ENCODE assay signal across 10 cellular contexts in the genomic region with DNA sequence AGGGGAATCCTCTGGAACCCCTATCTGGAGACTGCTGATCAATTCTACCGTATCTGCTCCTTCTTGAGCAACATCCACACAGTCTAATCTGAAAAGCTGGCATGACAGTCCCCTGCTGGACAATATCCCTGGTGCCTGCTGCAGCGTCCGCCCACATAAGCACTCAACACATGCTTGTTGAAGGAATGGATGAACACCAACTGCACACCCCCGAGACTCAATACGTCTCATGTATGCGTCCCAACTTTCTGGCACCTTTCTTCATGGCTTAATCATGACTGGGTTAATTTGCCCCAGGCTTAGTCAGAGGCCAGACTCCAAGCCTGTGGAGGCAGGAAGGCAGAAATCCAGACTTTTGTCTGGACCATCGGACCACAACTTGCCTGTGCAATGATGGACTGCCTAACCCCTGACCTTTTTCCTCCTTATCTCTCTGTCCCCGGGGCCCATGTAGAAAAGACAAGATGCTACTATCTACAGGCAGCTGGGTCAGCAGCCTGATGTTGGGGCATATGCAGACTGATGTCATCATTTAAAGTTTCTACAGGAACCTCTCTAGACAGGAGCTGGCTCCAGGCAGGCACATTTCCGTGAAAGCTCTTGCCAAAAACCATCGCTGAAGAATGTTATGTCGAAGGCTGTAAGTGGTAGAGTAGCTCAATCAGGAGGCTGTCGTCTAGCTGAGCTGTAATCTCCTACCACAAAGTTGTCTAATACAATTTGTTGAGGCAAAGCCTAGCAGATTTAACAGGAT.
DNase-seq lines count a peak whose midpoint lies in the region; ATAC-seq, FAIRE-seq and TF ChIP-seq lines count a peak whose summit lies in the region.
"Had no signal": no experiment of that assay in that cellular context is flagged by ENCODE, and none has a peak within 500 bp of the region (broad histone marks: within the 10 kb centered on the region; RNA-seq: fewer than 3 reads in every experiment).

No MANE protein-coding gene starts in this region.

- H3K4me1 Mint-ChIP-seq in mesothelial cell of epicardium = peaks cover 12% of the 10 kb centered on the region
- H3K4me1 Mint-ChIP-seq in activated CD4-positive, alpha-beta memory T cell treated with anti-CD3 and anti-CD28 coated beads, Interleukin-2, amount 10 ng/mL, durations not matched to agents 7 days and 5 days = no peaks in the 10 kb centered on the region
- no peaks in the 10 kb centered on the region for H3K4me1 Mint-ChIP-seq in natural killer cell treated with Interleukin-12 subunit alpha and Interleukin-12 subunit beta and Interleukin-15 and Interleukin-18, amount 100 ng/mL, for 72 hours (ENCODE audit: low read depth in 2 of 2)
- H3K4me1 Mint-ChIP-seq: activated B cell treated with CpG ODN at 0.5 μM for 24 hours had no signal

- ATAC-seq in natural killer cell treated with Interleukin-12 subunit alpha and Interleukin-12 subunit beta and Interleukin-15 and Interleukin-18, amount 100 ng/mL, for 72 hours = no peak
- no peak for ATAC-seq in GM18868 (IDR thresholded peaks at IDR 0.05; ENCODE audit: unreplicated experiment)

- TF ChIP-seq EP300 in H1 (IDR thresholded peaks at IDR 0.05; ENCODE audit: borderline replicate concordance in 1 of 2, low read depth in 2 of 2, low read length in 2 of 2) = no peak

- no peaks in the 10 kb centered on the region for H3K9me3 Mint-ChIP-seq in mesothelial cell of epicardium
- H3K9me3 Mint-ChIP-seq in activated CD4-positive, alpha-beta memory T cell treated with anti-CD3 and anti-CD28 coated beads, Interleukin-2, amount 10 ng/mL, durations not matched to agents 7 days and 5 days = no peaks in the 10 kb centered on the region
- no peaks in the 10 kb centered on the region for H3K9me3 Mint-ChIP-seq in natural killer cell treated with Interleukin-12 subunit alpha and Interleukin-12 subunit beta and Interleukin-15 and Interleukin-18, amount 100 ng/mL, for 72 hours
- H3K9me3 Mint-ChIP-seq: activated B cell treated with CpG ODN at 0.5 μM for 24 hours had no signal

- no peaks in the 10 kb centered on the region for H3K9me3 ChIP-seq in BE2C
- H3K9me3 ChIP-seq in H1 (ENCODE audit: insufficient read depth in 2 of 2, low read depth in 1 of 2, low read length in 1 of 2) = no peaks in the 10 kb centered on the region
- H3K9me3 ChIP-seq: testis had no signal

- peak; percentile 4 to 29; a peak in 1 of 4 replicates for TF ChIP-seq RAD21 in H1 (IDR thresholded peaks at IDR 0.05 in 1 of 2, conservative IDR thresholded peaks at IDR 0.05 in 1 of 2; ENCODE audit: low read depth in 2 of 2, low read length in 2 of 2)

- H3K56ac ChIP-seq in H1 (replicated peaks; ENCODE audit: insufficient read length, low read depth, low read length) = no peak overlapping the region

- 92% methylated on average over 11 of the region's 12 CpGs; no CpG with 5 or more reads in 1 of the 2 experiments for WGBS in H1 (ENCODE audit: extremely low coverage in 1 of 2, insufficient coverage in 1 of 2, insufficient read length in 1 of 2, insufficient replicate concordance in 2 of 2, low coverage in 1 of 2, low lambda C conversion rate in 2 of 2, missing lambda C conversion rate in 1 of 2), 2 experiments

- no peak overlapping the region for H2AFZ ChIP-seq in H1 (ENCODE audit: low read length)

- peak; percentile 80 for TF ChIP-seq CTCF in BE2C (IDR thresholded peaks at IDR 0.05; ENCODE audit: low read depth, low read length)
- peak in 1 of 3 experiments; percentile 1; a peak in 1 of 4 replicates for TF ChIP-seq CTCF in H1 (IDR thresholded peaks at IDR 0.05; ENCODE audit: control extremely low read depth in 1 of 3, insufficient read depth in 1 of 3, low read depth in 1 of 3, low read length in 3 of 3)
- TF ChIP-seq CTCF in mesothelial cell of epicardium (IDR thresholded peaks at IDR 0.05; ENCODE audit: unreplicated experiment) = no peak

- no peak for TF ChIP-seq POLR2A in H1 (IDR thresholded peaks at IDR 0.05; ENCODE audit: control extremely low read depth in 1 of 2, low read depth in 2 of 2, low read length in 2 of 2)

- CTCF ChIA-PET in H1 (lab: Charles Lee; ENCODE audit: partially characterized antibody) = interaction anchor here (0.8 to 2.3 kb wide), 7 partner anchors 10 to 186 kb away, joined by 3 to 10 read pairs (median 5); partner anchors contain the start of gene TPM1
- CTCF ChIA-PET in activated CD4-positive, alpha-beta memory T cell treated with anti-CD3 and anti-CD28 coated beads, Interleukin-2, amount 10 ng/mL, durations not matched to agents 7 days and 5 days (lab: Charles Lee) = no interaction called here

- H3K27me3 ChIP-seq in BE2C = no peaks in the 10 kb centered on the region
- H3K27me3 ChIP-seq in H1 (replicated peaks in 1 of 4; ENCODE audit: control insufficient read depth in 3 of 4, extremely low read depth in 1 of 4, insufficient read depth in 3 of 4, low read length in 3 of 4) = no peaks in the 10 kb centered on the region; a peak in 1 of 7 replicates
- H3K27me3 ChIP-seq: testis had no signal

- no peak overlapping the region for H2BK12ac ChIP-seq in H1 (ENCODE audit: low read depth, low read length)

- H3K79me2 ChIP-seq in H1 (ENCODE audit: control insufficient read depth in 1 of 2, insufficient read depth in 2 of 2, low read length in 2 of 2) = no peaks in the 10 kb centered on the region

- H3K4me1 ChIP-seq in BE2C = peaks cover 17% of the 10 kb centered on the region
- H3K4me1 ChIP-seq in H1 (replicated peaks in 1 of 4; ENCODE audit: control insufficient read depth in 3 of 4, insufficient read depth in 4 of 4, low read length in 3 of 4) = no peaks in the 10 kb centered on the region
- H3K4me1 ChIP-seq: testis had no signal

- H3K36me3 ChIP-seq in BE2C = no peaks in the 10 kb centered on the region
- H3K36me3 ChIP-seq in H1 (ENCODE audit: control insufficient read depth in 2 of 4, insufficient read depth in 4 of 4, low read length in 3 of 4) = no peaks in the 10 kb centered on the region

- no peak for FAIRE-seq in H1 (lab: Jason Lieb, UNC)

- no peak overlapping the region for H4K5ac ChIP-seq in H1 (ENCODE audit: insufficient read length, low read depth, low read length)

- no peak overlapping the region for H2BK5ac ChIP-seq in H1 (ENCODE audit: low read depth, low read length)

- no peak overlapping the region for H3K4me3 Mint-ChIP-seq in mesothelial cell of epicardium
- H3K4me3 Mint-ChIP-seq in activated CD4-positive, alpha-beta memory T cell treated with anti-CD3 and anti-CD28 coated beads, Interleukin-2, amount 10 ng/mL, durations not matched to agents 7 days and 5 days = no peak overlapping the region
- H3K4me3 Mint-ChIP-seq in natural killer cell treated with Interleukin-12 subunit alpha and Interleukin-12 subunit beta and Interleukin-15 and Interleukin-18, amount 100 ng/mL, for 72 hours = no peak overlapping the region
- H3K4me3 Mint-ChIP-seq: activated B cell treated with CpG ODN at 0.5 μM for 24 hours had no signal

- no peak overlapping the region for H3K9ac ChIP-seq in H1 (replicated peaks in 1 of 4; ENCODE audit: extremely low read depth in 1 of 4, low read depth in 3 of 4, low read length in 3 of 4)

- H2BK20ac ChIP-seq in H1 (ENCODE audit: low read length) = no peak overlapping the region

- H2BK15ac ChIP-seq in H1 (ENCODE audit: low read length) = no peak overlapping the region

- no peak overlapping the region for H2AK5ac ChIP-seq in H1 (ENCODE audit: low read depth, low read length)

- H4K91ac ChIP-seq in H1 (replicated peaks; ENCODE audit: insufficient read length, low read length) = no peak overlapping the region

- H4K20me1 ChIP-seq in H1 (replicated peaks in 1 of 2; ENCODE audit: control insufficient read depth in 1 of 2, insufficient read depth in 2 of 2, low read length in 2 of 2) = no peaks in the 10 kb centered on the region

- no peaks in the 10 kb centered on the region for H3K79me1 ChIP-seq in H1 (ENCODE audit: low read depth, low read length)

- no peaks in the 10 kb centered on the region for H3K27me3 Mint-ChIP-seq in mesothelial cell of epicardium (ENCODE audit: low read depth)
- peaks cover 13% of the 10 kb centered on the region for H3K27me3 Mint-ChIP-seq in activated CD4-positive, alpha-beta memory T cell treated with anti-CD3 and anti-CD28 coated beads, Interleukin-2, amount 10 ng/mL, durations not matched to agents 7 days and 5 days
- H3K27me3 Mint-ChIP-seq in natural killer cell treated with Interleukin-12 subunit alpha and Interleukin-12 subunit beta and Interleukin-15 and Interleukin-18, amount 100 ng/mL, for 72 hours = peaks cover 26 to 42% of the 10 kb centered on the region in 2 donors

- no peak overlapping the region for H3K14ac ChIP-seq in H1 (ENCODE audit: insufficient read length)

- no peaks in the 10 kb centered on the region; the same call in 1 of the 2 replicates for H3K23me2 ChIP-seq in H1 (ENCODE audit: low read depth, low read length)

- POLR2A ChIA-PET in H1 (lab: Charles Lee; ENCODE audit: partially characterized antibody) = interaction anchor here (0.6 to 2.9 kb wide), 3 partner anchors 12 to 119 kb away, joined by 3 to 6 read pairs (median 4); no protein-coding TSS in a partner anchor
- POLR2A ChIA-PET in activated CD4-positive, alpha-beta memory T cell treated with anti-CD3 and anti-CD28 coated beads, Interleukin-2, amount 10 ng/mL, durations not matched to agents 7 days and 5 days (lab: Charles Lee) = no interaction called here

- H3K27ac Mint-ChIP-seq in mesothelial cell of epicardium = peak overlapping the region; percentile 48
- no peak overlapping the region for H3K27ac Mint-ChIP-seq in activated CD4-positive, alpha-beta memory T cell treated with anti-CD3 and anti-CD28 coated beads, Interleukin-2, amount 10 ng/mL, durations not matched to agents 7 days and 5 days
- H3K27ac Mint-ChIP-seq in natural killer cell treated with Interleukin-12 subunit alpha and Interleukin-12 subunit beta and Interleukin-15 and Interleukin-18, amount 100 ng/mL, for 72 hours = no peak overlapping the region
- H3K27ac Mint-ChIP-seq: activated B cell treated with CpG ODN at 0.5 μM for 24 hours had no signal

- H3K4ac ChIP-seq in H1 (replicated peaks; ENCODE audit: insufficient read length, low read depth, low read length) = no peak overlapping the region

- no peak overlapping the region for H3K23ac ChIP-seq in H1 (ENCODE audit: insufficient read length)

- DNase-seq in BE2C (peak; percentile 86), NCI-H82 treated with DMSO at 0.1 percent for 48 hours (lab: John Stamatoyannopoulos, UW; ENCODE audit: unreplicated experiment) (peak; percentile 4), H1 (ENCODE audit: low read depth in 1 of 2, low spot score in 2 of 2) (no peak), mesothelial cell of epicardium (ENCODE audit: low spot score in 2 of 2, unreplicated experiment in 2 of 2) (no peak), CD1c-positive myeloid dendritic cell (ENCODE audit: extremely low spot score) (no peak)
- DNase-seq in activated CD4-positive, alpha-beta memory T cell treated with anti-CD3 and anti-CD28 coated beads, Interleukin-2, amount 10 ng/mL, durations not matched to agents 7 days and 5 days = no peak
- no peak for DNase-seq in natural killer cell treated with Interleukin-12 subunit alpha and Interleukin-12 subunit beta and Interleukin-15 and Interleukin-18, amount 100 ng/mL, for 72 hours (ENCODE audit: low spot score)
- DNase-seq: activated B cell treated with CpG ODN at 0.5 μM for 24 hours, testis had no signal

- no peak overlapping the region for H3K4me2 ChIP-seq in H1 (ENCODE audit: insufficient read depth in 1 of 2, low read depth in 2 of 2, low read length in 2 of 2)

- H2BK120ac ChIP-seq in H1 (replicated peaks; ENCODE audit: low read depth, low read length) = no peak overlapping the region

- H3K27ac ChIP-seq in H1 (ENCODE audit: low read depth, low read length) = no peak overlapping the region
- H3K27ac ChIP-seq: testis had no signal

- no peak overlapping the region for H4K8ac ChIP-seq in H1 (ENCODE audit: extremely low read depth, insufficient read depth, low read length)

- H3K36me3 Mint-ChIP-seq in mesothelial cell of epicardium = no peaks in the 10 kb centered on the region
- no peaks in the 10 kb centered on the region for H3K36me3 Mint-ChIP-seq in activated CD4-positive, alpha-beta memory T cell treated with anti-CD3 and anti-CD28 coated beads, Interleukin-2, amount 10 ng/mL, durations not matched to agents 7 days and 5 days (ENCODE audit: low read depth)
- no peaks in the 10 kb centered on the region for H3K36me3 Mint-ChIP-seq in natural killer cell treated with Interleukin-12 subunit alpha and Interleukin-12 subunit beta and Interleukin-15 and Interleukin-18, amount 100 ng/mL, for 72 hours

- H3K4me3 ChIP-seq in BE2C (ENCODE audit: low read depth, low read length) (peak overlapping the region; percentile 7), H1 (ENCODE audit: extremely low read depth in 1 of 4, insufficient read depth in 2 of 4, low read depth in 3 of 4, low read length in 4 of 4) (no peak overlapping the region)
- H3K4me3 ChIP-seq: testis had no signal

- H3K18ac ChIP-seq in H1 (ENCODE audit: extremely low read depth, low read length) = no peak overlapping the region

Comparison
In these comparisons a context has a peak if more than half of its experiments do, and no peak if none do; other contexts are left out.
1. DNase-seq: peak in BE2C (single experiment) and NCI-H82 treated with DMSO at 0.1 percent for 48 hours (single experiment); none in H1 (0 of 2), mesothelial cell of epicardium (0 of 2), activated CD4-positive, alpha-beta memory T cell treated with anti-CD3 and anti-CD28 coated beads, Interleukin-2, amount 10 ng/mL, durations not matched to agents 7 days and 5 days (single experiment), natural killer cell treated with Interleukin-12 subunit alpha and Interleukin-12 subunit beta and Interleukin-15 and Interleukin-18, amount 100 ng/mL, for 72 hours (single experiment) and CD1c-positive myeloid dendritic cell (single experiment).